ENCODE assay signal across 2 cellular contexts in genomic region chr2:54881759-54882158, GRCh38.
TF ChIP-seq lines count a peak whose summit lies in the region.

No MANE protein-coding gene starts in this region.

TF ChIP-seq in IMR-90, 13 proteins besides CTCF, POLR2A, EP300 and RAD21:
- TF ChIP-seq MXI1 (IDR thresholded peaks at IDR 0.05; ENCODE audit: borderline replicate concordance, low read depth, low read length) = no peak
- TF ChIP-seq ELK1 (IDR thresholded peaks at IDR 0.05; ENCODE audit: borderline replicate concordance, low read depth, low read length) = no peak
- no peak for TF ChIP-seq MAFK (IDR thresholded peaks at IDR 0.05; ENCODE audit: low read depth, low read length)
- TF ChIP-seq FOS (IDR thresholded peaks at IDR 0.05; ENCODE audit: low read depth, low read length) = no peak
- no peak for TF ChIP-seq CEBPB (IDR thresholded peaks at IDR 0.05; ENCODE audit: low read depth, low read length)
- TF ChIP-seq RCOR1 (IDR thresholded peaks at IDR 0.05; ENCODE audit: insufficient replicate concordance, low read length) = no peak
- no peak for TF ChIP-seq MAZ (IDR thresholded peaks at IDR 0.05; ENCODE audit: borderline replicate concordance, low read depth, low read length)
- TF ChIP-seq CHD1 (IDR thresholded peaks at IDR 0.05; ENCODE audit: low read depth, low read length) = no peak
- no peak for TF ChIP-seq RFX5 (IDR thresholded peaks at IDR 0.05; ENCODE audit: low read depth, low read length)
- TF ChIP-seq NFE2L2 (IDR thresholded peaks at IDR 0.05; ENCODE audit: low read depth, low read length) = no peak
- no peak for TF ChIP-seq BHLHE40 (IDR thresholded peaks at IDR 0.05; ENCODE audit: low read depth, low read length)
- TF ChIP-seq USF2 (IDR thresholded peaks at IDR 0.05; ENCODE audit: low read depth, low read length) = no peak
- no peak for TF ChIP-seq SMC3 (IDR thresholded peaks at IDR 0.05; ENCODE audit: low read depth, low read length)
TF ChIP-seq in IMR-90: peak in this region for 0.

TF ChIP-seq in HepG2, 621 proteins besides CTCF, POLR2A, EP300 and RAD21:
- TF ChIP-seq ZBTB8A (CRISPR knock-in tag; IDR thresholded peaks at IDR 0.05; ENCODE audit: borderline replicate concordance, low read depth) = no peak
- no peak for TF ChIP-seq CENPBD1 (CRISPR knock-in tag; IDR thresholded peaks at IDR 0.05; ENCODE audit: borderline replicate concordance, low read depth)
- no peak for TF ChIP-seq ZNF326 (CRISPR knock-in tag; IDR thresholded peaks at IDR 0.05; ENCODE audit: borderline replicate concordance)
- TF ChIP-seq ZBTB42 (CRISPR knock-in tag; IDR thresholded peaks at IDR 0.05) = no peak
- TF ChIP-seq HDAC2 (CRISPR knock-in tag; IDR thresholded peaks at IDR 0.05) = no peak
- TF ChIP-seq BCL6 (CRISPR knock-in tag; IDR thresholded peaks at IDR 0.05) = no peak
- TF ChIP-seq STAT6 (CRISPR knock-in tag; IDR thresholded peaks at IDR 0.05; ENCODE audit: borderline replicate concordance) = no peak
- TF ChIP-seq HMGXB4 (CRISPR knock-in tag; IDR thresholded peaks at IDR 0.05; ENCODE audit: borderline replicate concordance in 1 of 2, low read depth in 1 of 2) = no peak
- TF ChIP-seq SUZ12 (IDR thresholded peaks at IDR 0.05; ENCODE audit: low read depth, low read length) = no peak
- TF ChIP-seq ZNF629 (CRISPR knock-in tag; conservative IDR thresholded peaks at IDR 0.05) = no peak
- no peak for TF ChIP-seq SRY (CRISPR knock-in tag; IDR thresholded peaks at IDR 0.05)
- TF ChIP-seq MIXL1 (CRISPR knock-in tag; IDR thresholded peaks at IDR 0.05) = no peak
- no peak for TF ChIP-seq ZNF770 (CRISPR knock-in tag; IDR thresholded peaks at IDR 0.05)
- no peak for TF ChIP-seq TBX3 (IDR thresholded peaks at IDR 0.05; ENCODE audit: borderline replicate concordance)
